ENCODE assay signal across 21 cellular contexts in genomic region chr14:94376976-94377865, GRCh38. TPM values are rescaled to one million over a fixed set of nuclear protein-coding genes. Genes with fewer than 3 reads are reported as not detected.
"Had no signal": no experiment of that assay in that cellular context is flagged by ENCODE, and none has a peak within 500 bp of the region (broad histone marks: within the 10 kb centered on the region; RNA-seq: fewer than 3 reads in every experiment).

No MANE protein-coding gene starts in this region.

- H3K27ac ChIP-seq: coronary artery, esophagus squamous epithelium, hepatocyte, psoas muscle, spleen had no signal

- H3K9me3 Mint-ChIP-seq: natural killer cell had no signal

- FAIRE-seq: endothelial cell of umbilical vein, keratinocyte, urothelium cell line had no signal

- H3K9me3 ChIP-seq: esophagus squamous epithelium, psoas muscle, spleen had no signal

- H2AFZ ChIP-seq: hepatocyte had no signal

- H3K27me3 ChIP-seq: hepatocyte, spleen had no signal

- H3K27ac Mint-ChIP-seq: activated naive CD8-positive, alpha-beta T cell; natural killer cell had no signal

- H3K4me3 ChIP-seq: coronary artery, esophagus squamous epithelium, hepatocyte, psoas muscle, spleen had no signal

- H3K4me1 ChIP-seq: esophagus squamous epithelium, psoas muscle, spleen had no signal

- H3K36me3 Mint-ChIP-seq: activated naive CD8-positive, alpha-beta T cell; natural killer cell had no signal

- H3K4me2 ChIP-seq: hepatocyte had no signal

- DNase-seq: amniotic stem cell; caudate nucleus; effector CD4-positive, alpha-beta T cell; esophagus squamous epithelium; left ventricle myocardium superior; mesenchymal stem cell; natural killer cell; psoas muscle; spleen; SW 1271 had no signal

- H3K36me3 ChIP-seq: esophagus squamous epithelium had no signal

- H3K4me3 Mint-ChIP-seq: activated naive CD8-positive, alpha-beta T cell; natural killer cell had no signal

- H3K4me1 Mint-ChIP-seq: natural killer cell had no signal

RNA-seq across cellular contexts. Expression of gene SERPINA2, which starts 10.7 kb away (rescaled TPM):
- total RNA-seq: endothelial cell of umbilical vein, esophagus squamous epithelium, fibroblast of villous mesenchyme, glomerular endothelial cell, hepatocyte, left ventricle myocardium superior, natural killer cell, osteoblast, psoas muscle, sciatic nerve, SK-MEL-5, spleen had no signal
- polyA plus RNA-seq: endothelial cell of umbilical vein, hepatocyte, keratinocyte, psoas muscle, spleen had no signal

RNA-seq across cellular contexts. Expression of gene SERPINA1, which starts 11.2 kb away (rescaled TPM):
- total RNA-seq: endothelial cell of umbilical vein, fibroblast of villous mesenchyme had no signal
- polyA plus RNA-seq: endothelial cell of umbilical vein had no signal

RNA-seq across cellular contexts. Expression of gene SERPINA6, which starts 54.1 kb away (rescaled TPM):
- total RNA-seq: endothelial cell of umbilical vein, esophagus squamous epithelium, fibroblast of villous mesenchyme, glomerular endothelial cell, left ventricle myocardium superior, natural killer cell, osteoblast, psoas muscle, sciatic nerve, SK-MEL-5, spleen had no signal
- polyA plus RNA-seq: endothelial cell of umbilical vein, keratinocyte, psoas muscle, spleen had no signal
